ENCODE assay signal across 8 cellular contexts in the genomic region with DNA sequence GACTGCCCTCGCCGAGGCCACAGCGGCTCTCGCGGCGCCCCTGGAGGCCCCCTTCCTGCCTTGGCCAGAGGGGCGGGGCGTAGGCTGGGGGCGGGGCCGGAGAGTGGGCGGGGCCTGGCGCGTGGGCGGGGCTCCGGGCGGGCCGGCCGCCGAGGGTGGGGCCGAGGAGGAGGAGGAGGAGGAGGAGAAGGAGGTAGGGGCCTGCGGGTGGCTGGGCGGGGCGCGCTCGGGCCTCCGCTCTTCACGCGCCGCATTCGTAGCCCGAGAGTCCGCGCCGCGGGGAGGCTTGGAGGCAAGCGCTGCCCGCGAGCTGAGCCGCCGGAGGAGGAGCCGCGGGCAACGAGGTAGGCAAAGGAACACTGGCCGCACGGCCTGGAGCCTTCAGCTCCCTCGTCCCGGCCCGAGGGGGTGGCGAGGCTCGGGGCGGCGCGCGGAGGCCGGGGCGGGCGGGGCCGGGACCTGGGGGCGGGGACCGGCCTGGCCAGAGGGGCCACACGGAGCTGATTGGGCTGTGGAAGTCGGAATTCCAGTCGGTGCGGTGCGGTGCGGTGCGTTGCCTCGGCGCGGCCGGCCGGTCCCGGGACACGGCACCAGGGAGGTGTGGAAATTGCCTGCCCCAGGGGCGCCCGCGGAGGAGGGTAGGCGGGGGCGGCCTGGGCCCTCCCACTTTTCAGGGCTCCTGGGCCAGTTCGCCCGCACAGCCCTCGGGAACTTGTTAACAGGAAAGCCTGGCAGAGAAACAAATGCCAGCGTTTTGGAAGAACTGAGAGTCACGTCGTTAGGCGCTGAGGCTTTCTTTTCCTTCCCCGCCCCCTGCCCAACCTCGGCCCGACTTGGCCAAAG.
A peak's percentile ranks its signal among the peaks of the same experiment; 100 is the strongest.
DNase-seq lines count a peak whose midpoint lies in the region; ATAC-seq and FAIRE-seq lines count a peak whose summit lies in the region.

A gene with protein sequence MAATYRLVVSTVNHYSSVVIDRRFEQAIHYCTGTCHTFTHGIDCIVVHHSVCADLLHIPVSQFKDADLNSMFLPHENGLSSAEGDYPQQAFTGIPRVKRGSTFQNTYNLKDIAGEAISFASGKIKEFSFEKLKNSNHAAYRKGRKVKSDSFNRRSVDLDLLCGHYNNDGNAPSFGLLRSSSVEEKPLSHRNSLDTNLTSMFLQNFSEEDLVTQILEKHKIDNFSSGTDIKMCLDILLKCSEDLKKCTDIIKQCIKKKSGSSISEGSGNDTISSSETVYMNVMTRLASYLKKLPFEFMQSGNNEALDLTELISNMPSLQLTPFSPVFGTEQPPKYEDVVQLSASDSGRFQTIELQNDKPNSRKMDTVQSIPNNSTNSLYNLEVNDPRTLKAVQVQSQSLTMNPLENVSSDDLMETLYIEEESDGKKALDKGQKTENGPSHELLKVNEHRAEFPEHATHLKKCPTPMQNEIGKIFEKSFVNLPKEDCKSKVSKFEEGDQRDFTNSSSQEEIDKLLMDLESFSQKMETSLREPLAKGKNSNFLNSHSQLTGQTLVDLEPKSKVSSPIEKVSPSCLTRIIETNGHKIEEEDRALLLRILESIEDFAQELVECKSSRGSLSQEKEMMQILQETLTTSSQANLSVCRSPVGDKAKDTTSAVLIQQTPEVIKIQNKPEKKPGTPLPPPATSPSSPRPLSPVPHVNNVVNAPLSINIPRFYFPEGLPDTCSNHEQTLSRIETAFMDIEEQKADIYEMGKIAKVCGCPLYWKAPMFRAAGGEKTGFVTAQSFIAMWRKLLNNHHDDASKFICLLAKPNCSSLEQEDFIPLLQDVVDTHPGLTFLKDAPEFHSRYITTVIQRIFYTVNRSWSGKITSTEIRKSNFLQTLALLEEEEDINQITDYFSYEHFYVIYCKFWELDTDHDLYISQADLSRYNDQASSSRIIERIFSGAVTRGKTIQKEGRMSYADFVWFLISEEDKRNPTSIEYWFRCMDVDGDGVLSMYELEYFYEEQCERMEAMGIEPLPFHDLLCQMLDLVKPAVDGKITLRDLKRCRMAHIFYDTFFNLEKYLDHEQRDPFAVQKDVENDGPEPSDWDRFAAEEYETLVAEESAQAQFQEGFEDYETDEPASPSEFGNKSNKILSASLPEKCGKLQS (N-terminal part only) (plus strand): TSS at position 223 of the 843 bp plus-strand sequence. CDS start 35,771 bp downstream, outside the sequence.

- peaks cover 3 to 10% of the 10 kb centered on the region in 2 donors for H3K9me3 Mint-ChIP-seq in effector memory CD8-positive, alpha-beta T cell

- FAIRE-seq in GM19239 (lab: Jason Lieb, UNC) = no peak

- H3K4me1 Mint-ChIP-seq in effector memory CD8-positive, alpha-beta T cell (ENCODE audit: low read depth in 2 of 2) = peaks cover 4 to 6% of the 10 kb centered on the region in 2 donors

- peak within 1 kb of the TSS in 1 of 2 donors; percentile 18 for H3K27ac Mint-ChIP-seq in effector memory CD8-positive, alpha-beta T cell

- H3K27me3 Mint-ChIP-seq in effector memory CD8-positive, alpha-beta T cell = peaks cover 34 to 40% of the 10 kb centered on the region in 2 donors

- peaks cover 3% of the 10 kb centered on the region for H3K36me3 Mint-ChIP-seq in effector memory CD8-positive, alpha-beta T cell (ENCODE audit: insufficient read depth)

- DNase-seq in AG08395 (ENCODE audit: low spot score) (peak; percentile 91), GM19239 (ENCODE audit: insufficient read length, low spot score) (peak; percentile 65), NCI-H748 treated with DMSO at 0.1 percent for 48 hours (lab: John Stamatoyannopoulos, UW) (peak; percentile 41), medulla oblongata (ENCODE audit: extremely low spot score) (peak; percentile 79)
- DNase-seq in activated CD8-positive, alpha-beta memory T cell treated with anti-CD3 and anti-CD28 coated beads, Interleukin-2, amount 50 U/mL, for 1 hour (ENCODE audit: extremely low read depth) = peak; percentile 22
- peak; percentile 53 to 60 (median 55) for DNase-seq in effector memory CD8-positive, alpha-beta T cell
- peak; percentile 24 to 65 (median 41) for DNase-seq in stimulated activated CD4-positive, alpha-beta T cell treated with anti-CD3 and anti-CD28 coated beads, TNF-alpha, amount 100 ng/mL, for 24 hours (ENCODE audit: low read depth in 3 of 3)

- H3K4me3 Mint-ChIP-seq in effector memory CD8-positive, alpha-beta T cell = peak within 1 kb of the TSS; percentile 82 to 83

- peak; percentile 87 for ATAC-seq in HG03432 (IDR thresholded peaks at IDR 0.05; ENCODE audit: unreplicated experiment)
- ATAC-seq in effector memory CD8-positive, alpha-beta T cell (replicated peaks) = peak; percentile 87

Comparison
In these comparisons a context has a peak if more than half of its experiments do, and no peak if none do; other contexts are left out.
1. Peak in every context shown above with its lines: DNase-seq and ATAC-seq.
2. DNase-seq: peak in every context shown above with its lines; median percentile 91 in AG08395; 79 in medulla oblongata; 65 in GM19239; 55 in effector memory CD8-positive, alpha-beta T cell; 41 in NCI-H748 treated with DMSO at 0.1 percent for 48 hours; 41 in stimulated activated CD4-positive, alpha-beta T cell treated with anti-CD3 and anti-CD28 coated beads, TNF-alpha, amount 100 ng/mL, for 24 hours; 22 in activated CD8-positive, alpha-beta memory T cell treated with anti-CD3 and anti-CD28 coated beads, Interleukin-2, amount 50 U/mL, for 1 hour.